12 cellular contexts compared by ENCODE assay signal in the genomic region with DNA sequence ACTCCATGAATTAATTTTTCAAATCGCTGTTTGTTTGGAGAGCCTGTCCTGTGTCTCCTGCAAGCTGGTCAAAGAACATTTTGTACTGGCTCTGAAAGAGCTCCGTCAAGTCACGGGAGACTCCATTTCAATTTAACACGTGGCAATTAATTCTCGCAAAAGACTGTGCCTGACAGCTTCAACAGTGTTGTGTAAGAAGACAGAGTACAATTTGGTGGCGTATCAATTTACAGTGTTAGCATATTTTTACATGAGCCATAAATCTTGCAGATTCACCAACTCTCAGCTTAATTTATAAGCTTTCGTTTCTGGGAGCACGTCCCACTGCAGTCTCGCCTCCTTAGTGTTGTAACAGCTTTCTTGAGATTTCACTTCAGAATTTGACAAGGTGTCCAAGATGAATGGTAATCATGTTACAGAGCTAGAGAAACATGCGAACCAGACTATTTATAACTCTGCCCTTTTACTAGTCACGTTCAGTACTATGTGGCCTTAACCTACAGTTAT.
A peak's percentile ranks its signal among the peaks of the same experiment; 100 is the strongest.
DNase-seq lines count a peak whose midpoint lies in the region; ATAC-seq and TF ChIP-seq lines count a peak whose summit lies in the region.
"Had no signal": no experiment of that assay in that cellular context is flagged by ENCODE, and none has a peak within 500 bp of the region (broad histone marks: within the 10 kb centered on the region; RNA-seq: fewer than 3 reads in every experiment).

No MANE protein-coding gene starts in this region.

- H3K9me3 ChIP-seq in gastroesophageal sphincter (no peaks in the 10 kb centered on the region), prostate gland (no peaks in the 10 kb centered on the region)

- peak overlapping the region; percentile 84 to 97 (median 88) for H3K27ac ChIP-seq in gastroesophageal sphincter
- peak overlapping the region; percentile 61 to 71 for H3K27ac ChIP-seq in prostate gland
- H3K27ac ChIP-seq: KMS-11 had no signal

- TF ChIP-seq POLR2A in gastroesophageal sphincter (IDR thresholded peaks at IDR 0.05) (no peak), prostate gland (IDR thresholded peaks at IDR 0.05) (no peak)

- WGBS in gastroesophageal sphincter (ENCODE audit: low coverage in 1 of 2), 2 donors: 14% methylated on average over 11 of the region's 11 CpGs
- WGBS in prostate gland: 10% methylated on average over 11 of the region's 11 CpGs

- H3K4me1 ChIP-seq in gastroesophageal sphincter (peaks cover 14 to 40% (median 19%) of the 10 kb centered on the region in 3 donors), prostate gland (replicated peaks) (no peaks in the 10 kb centered on the region)

- TF ChIP-seq CTCF in AG10803 (conservative IDR thresholded peaks at IDR 0.05; ENCODE audit: low read length) (no peak), gastroesophageal sphincter (IDR thresholded peaks at IDR 0.05) (no peak), prostate gland (IDR thresholded peaks at IDR 0.05) (no peak)

- peak; percentile 92 for TF ChIP-seq EP300 in gastroesophageal sphincter (IDR thresholded peaks at IDR 0.05)

- H3K36me3 ChIP-seq in gastroesophageal sphincter (no peaks in the 10 kb centered on the region), prostate gland (no peaks in the 10 kb centered on the region)

- intact Hi-C loops in prostate gland (cut with DNase I): loop anchor here (2.0 kb wide), 1 partner anchor 47 kb away; no protein-coding TSS in a partner anchor

- peak; percentile 65 for DNase-seq in AG10803 (ENCODE audit: low read depth)
- DNase-seq in NCI-H69 (lab: John Stamatoyannopoulos, UW): peak; percentile 32
- peak; percentile 58 for DNase-seq in prostate gland (ENCODE audit: low spot score)
- no peak for DNase-seq in SK-N-DZ (ENCODE audit: low spot score)
- no peak for DNase-seq in T1000 (lab: John Stamatoyannopoulos, UW)
- DNase-seq: activated CD8-positive, alpha-beta T cell treated with anti-CD3 and anti-CD28 coated beads, Interleukin-2, amount 10 ng/mL, durations not matched to agents 7 days and 5 days; PC-3; stimulated activated CD4-positive, alpha-beta T cell treated with anti-CD3 and anti-CD28 coated beads, Interleukin-2, amount 100 ng/mL, for 24 hours had no signal

- H3K4me3 ChIP-seq in AG10803 (ENCODE audit: low read length): peak overlapping the region; percentile 36
- H3K4me3 ChIP-seq in gastroesophageal sphincter: no peak overlapping the region
- no peak overlapping the region for H3K4me3 ChIP-seq in prostate gland

- peak; percentile 95 for ATAC-seq in gastroesophageal sphincter
- no peak for ATAC-seq in GM19324 (IDR thresholded peaks at IDR 0.05; ENCODE audit: low FRiP score, unreplicated experiment)
- no peak for ATAC-seq in GM18868 (IDR thresholded peaks at IDR 0.05; ENCODE audit: unreplicated experiment)
- ATAC-seq: activated CD8-positive, alpha-beta T cell treated with anti-CD3 and anti-CD28 coated beads, Interleukin-2, amount 10 ng/mL, durations not matched to agents 7 days and 5 days; PC-3 had no signal

- H3K27me3 ChIP-seq in gastroesophageal sphincter (no peaks in the 10 kb centered on the region), prostate gland (replicated peaks; ENCODE audit: insufficient read depth) (no peaks in the 10 kb centered on the region)

Comparison
In these comparisons a context has a peak if more than half of its experiments do, and no peak if none do; other contexts are left out.
1. DNase-seq: peak in AG10803 (single experiment), NCI-H69 (single experiment) and prostate gland (single experiment); none in SK-N-DZ (single experiment) and T1000 (single experiment).